Comparison of ENCODE assay signal across 25 cellular contexts in genomic region chr3:64728428-64728827, GRCh38. TPM values are rescaled to one million over a fixed set of nuclear protein-coding genes. Genes with fewer than 3 reads are reported as not detected.
"Had no signal": no experiment of that assay in that cellular context is flagged by ENCODE, and none has a peak within 500 bp of the region (broad histone marks: within the 10 kb centered on the region; RNA-seq: fewer than 3 reads in every experiment).

No MANE protein-coding gene starts in this region.

- H3K27ac ChIP-seq: colonic mucosa, epithelial cell of prostate, hepatocyte, neural progenitor cell, suprapubic skin, transverse colon had no signal

- H3K4me1 Mint-ChIP-seq: central memory CD8-positive, alpha-beta T cell; immature natural killer cell; naive thymus-derived CD8-positive, alpha-beta T cell; stimulated activated naive CD8-positive, alpha-beta T cell treated with anti-CD3 and anti-CD28 coated beads, Interleukin-15, amount 100 ng/mL, for 72 hours had no signal

- ATAC-seq: mucosa of descending colon; naive thymus-derived CD8-positive, alpha-beta T cell; stimulated activated naive CD8-positive, alpha-beta T cell treated with anti-CD3 and anti-CD28 coated beads, Interleukin-15, amount 100 ng/mL, for 72 hours had no signal

- H2AFZ ChIP-seq: hepatocyte, neural progenitor cell had no signal

- H3K4me3 Mint-ChIP-seq: activated CD4-positive, alpha-beta memory T cell treated with anti-CD3 and anti-CD28 coated beads for 36 hours; activated naive CD4-positive, alpha-beta T cell treated with anti-CD3 and anti-CD28 coated beads for 36 hours; brain; central memory CD8-positive, alpha-beta T cell; endodermal cell; immature natural killer cell; naive thymus-derived CD8-positive, alpha-beta T cell; neural progenitor cell; stimulated activated naive CD8-positive, alpha-beta T cell treated with anti-CD3 and anti-CD28 coated beads, Interleukin-15, amount 100 ng/mL, for 72 hours had no signal

- H3K9me3 ChIP-seq: colonic mucosa, mucosa of descending colon, SK-N-SH, suprapubic skin, transverse colon, uterus had no signal

- H3K9ac ChIP-seq: neural progenitor cell, SK-N-SH had no signal

- H3K9me3 Mint-ChIP-seq: brain, endodermal cell, neural progenitor cell had no signal

- H3K27me3 ChIP-seq: colonic mucosa, hepatocyte, neural progenitor cell, suprapubic skin, transverse colon, uterus had no signal

- H3K36me3 Mint-ChIP-seq: activated CD4-positive, alpha-beta memory T cell treated with anti-CD3 and anti-CD28 coated beads for 36 hours; brain; immature natural killer cell; naive thymus-derived CD8-positive, alpha-beta T cell; neural progenitor cell had no signal

- H3K27me3 Mint-ChIP-seq: activated CD4-positive, alpha-beta memory T cell treated with anti-CD3 and anti-CD28 coated beads for 36 hours; brain; central memory CD8-positive, alpha-beta T cell; naive thymus-derived CD8-positive, alpha-beta T cell; stimulated activated naive CD8-positive, alpha-beta T cell treated with anti-CD3 and anti-CD28 coated beads, Interleukin-15, amount 100 ng/mL, for 72 hours had no signal

- H3K36me3 ChIP-seq: colonic mucosa, neural progenitor cell, suprapubic skin, transverse colon, uterus had no signal

- DNase-seq: activated CD4-positive, alpha-beta memory T cell treated with anti-CD3 and anti-CD28 coated beads for 36 hours; activated CD4-positive, alpha-beta T cell treated with anti-CD3 and anti-CD28 coated beads for 48 hours; activated effector memory CD4-positive, alpha-beta T cell treated with Interleukin-2 at 50 U/mL for 16 hours; activated naive CD4-positive, alpha-beta T cell treated with anti-CD3 and anti-CD28 coated beads for 36 hours; activated T-cell treated with anti-CD3 and anti-CD28 coated beads, Interleukin-2, amount 50 U/mL, for 48 hours; colonic mucosa; endodermal cell; immature natural killer cell; mesenchymal stem cell; mucosa of descending colon; naive thymus-derived CD8-positive, alpha-beta T cell; retina; SK-N-SH; stimulated activated CD4-positive, alpha-beta T cell treated with anti-CD3 and anti-CD28 coated beads, Interleukin-12 subunit alpha, Interleukin-12 subunit beta, amount 100 ng/mL, for 4 hours; stimulated activated CD4-positive, alpha-beta T cell treated with anti-CD3 and anti-CD28 coated beads, Interleukin-1b, Interleukin-23, amount 100 ng/mL, for 48 hours; stimulated activated naive CD8-positive, alpha-beta T cell treated with anti-CD3 and anti-CD28 coated beads, Interleukin-15, amount 100 ng/mL, for 72 hours; transverse colon; uterus had no signal

- H3K4me1 ChIP-seq: colonic mucosa, suprapubic skin, uterus had no signal

- H3K4me3 ChIP-seq: colonic mucosa, hepatocyte, mucosa of descending colon, neural progenitor cell, suprapubic skin, transverse colon, uterus had no signal

- H3K27ac Mint-ChIP-seq: activated CD4-positive, alpha-beta memory T cell treated with anti-CD3 and anti-CD28 coated beads for 36 hours; activated naive CD4-positive, alpha-beta T cell treated with anti-CD3 and anti-CD28 coated beads for 36 hours; brain; endodermal cell; immature natural killer cell; naive thymus-derived CD8-positive, alpha-beta T cell; neural progenitor cell; stimulated activated naive CD8-positive, alpha-beta T cell treated with anti-CD3 and anti-CD28 coated beads, Interleukin-15, amount 100 ng/mL, for 72 hours had no signal

- H3K4me2 ChIP-seq: hepatocyte, neural progenitor cell, SK-N-SH had no signal

- H3K79me2 ChIP-seq: hepatocyte had no signal

RNA-seq across cellular contexts. Expression of gene ADAMTS9, which starts 40.6 kb away (rescaled TPM):
- total RNA-seq: activated CD4-positive, alpha-beta memory T cell treated with anti-CD3 and anti-CD28 coated beads for 36 hours; activated naive CD4-positive, alpha-beta T cell treated with anti-CD3 and anti-CD28 coated beads for 36 hours; naive thymus-derived CD8-positive, alpha-beta T cell; T-helper 2 cell treated with Interferon-gamma antibody and Interleukin-4, amounts not matched to agents 100 ng/mL and 5 ng/mL, for 36 hours had no signal
- polyA plus RNA-seq: immature natural killer cell; naive thymus-derived CD8-positive, alpha-beta T cell had no signal
